In genomic region chr6:3773696-3774298, GRCh38 we compare ENCODE assay signal across 1 cellular context.
TF ChIP-seq lines count a peak whose summit lies in the region.

No MANE protein-coding gene starts in this region.

TF ChIP-seq in IMR-90, 13 proteins besides CTCF, POLR2A, EP300 and RAD21:
- TF ChIP-seq ELK1 (IDR thresholded peaks at IDR 0.05; ENCODE audit: borderline replicate concordance, low read depth, low read length) (no peak), BHLHE40 (IDR thresholded peaks at IDR 0.05; ENCODE audit: low read depth, low read length) (no peak), RFX5 (IDR thresholded peaks at IDR 0.05; ENCODE audit: low read depth, low read length) (peak; percentile 79)
